ENCODE assay signal across 8 cellular contexts in the genomic region with DNA sequence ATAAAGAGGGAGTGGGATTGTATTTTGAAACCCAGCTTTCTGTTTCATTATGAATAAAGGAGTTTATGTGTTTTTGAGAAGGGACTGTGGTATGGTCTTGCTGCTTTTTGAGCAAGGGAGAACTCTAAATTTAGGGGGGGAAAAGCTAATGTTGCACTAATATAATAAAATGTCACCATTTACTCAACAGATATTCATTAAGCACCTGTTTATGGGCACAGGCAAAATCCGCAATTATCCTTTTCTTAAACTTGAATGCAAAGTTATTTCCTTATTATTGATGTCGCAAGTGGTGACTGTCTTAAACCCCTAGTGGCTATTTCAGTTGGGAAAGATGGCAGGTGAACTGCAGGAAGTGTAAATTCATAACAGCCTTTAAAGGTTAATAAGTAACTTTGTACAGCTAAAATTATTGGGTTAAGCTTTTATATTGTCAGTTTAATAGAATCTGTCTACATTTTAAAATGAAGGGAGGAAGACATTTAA. TPM values are rescaled to one million over a fixed set of nuclear protein-coding genes. Genes with fewer than 3 reads are reported as not detected.
DNase-seq lines count a peak whose midpoint lies in the region; ATAC-seq, FAIRE-seq and TF ChIP-seq lines count a peak whose summit lies in the region.

No MANE protein-coding gene starts in this region.

- H3K9me3 ChIP-seq in Karpas-422 (ENCODE audit: low read length): no peaks in the 10 kb centered on the region
- no peaks in the 10 kb centered on the region for H3K9me3 ChIP-seq in kidney (ENCODE audit: control insufficient read depth in 1 of 2, low read length in 2 of 2)
- no peaks in the 10 kb centered on the region for H3K9me3 ChIP-seq in suprapubic skin

- peak overlapping the region; percentile 90 for H3K27ac Mint-ChIP-seq in activated T-helper 17 cell treated with anti-CD3 and anti-CD28 coated beads, Interleukin-2, amount 50 U/mL, for 72 hours

- H3K4me1 Mint-ChIP-seq in activated T-helper 17 cell treated with anti-CD3 and anti-CD28 coated beads, Interleukin-2, amount 50 U/mL, for 72 hours: peaks cover 15% of the 10 kb centered on the region

- H2AFZ ChIP-seq in Karpas-422 (ENCODE audit: low read length): no peak overlapping the region

- peaks cover 70% of the 10 kb centered on the region for H3K36me3 Mint-ChIP-seq in activated T-helper 17 cell treated with anti-CD3 and anti-CD28 coated beads, Interleukin-2, amount 50 U/mL, for 72 hours (ENCODE audit: low read depth)

- peak in 2 of 3 experiments; percentile 4 to 28 for DNase-seq in NCI-H1417 (lab: John Stamatoyannopoulos, UW)
- no peak for DNase-seq in NCI-H1417 treated with DMSO at 0.1 percent for 48 hours (lab: John Stamatoyannopoulos, UW)
- peak; percentile 77 for DNase-seq in Karpas-422
- no peak for DNase-seq in kidney
- no peak for DNase-seq in suprapubic skin (ENCODE audit: low spot score in 2 of 2)
- no peak for DNase-seq in stimulated activated CD4-positive, alpha-beta T cell treated with anti-CD3 and anti-CD28 coated beads, Interleukin-1b, Interleukin-23, amount 100 ng/mL, for 48 hours

- H3K27me3 ChIP-seq in Karpas-422 (ENCODE audit: low read length) (no peaks in the 10 kb centered on the region), suprapubic skin (no peaks in the 10 kb centered on the region)

- H3K4me2 ChIP-seq in Karpas-422 (ENCODE audit: low read depth, low read length, poor library complexity, severe bottlenecking): peak overlapping the region; percentile 86

- H3K9ac ChIP-seq in Karpas-422 (ENCODE audit: low read length): peak overlapping the region; percentile 96
- H3K9ac ChIP-seq in kidney (ENCODE audit: low read length in 2 of 2): peak overlapping the region; percentile 29 to 92

- H3K36me3 ChIP-seq in Karpas-422 (ENCODE audit: insufficient read depth, low read length) (no peaks in the 10 kb centered on the region; the same call in 1 of the 2 replicates), kidney (ENCODE audit: control insufficient read depth in 1 of 2, insufficient read depth in 2 of 2, low read length in 2 of 2) (no peaks in the 10 kb centered on the region), suprapubic skin (no peaks in the 10 kb centered on the region)

- ATAC-seq in GM21717 (IDR thresholded peaks at IDR 0.05; ENCODE audit: unreplicated experiment): peak; percentile 21
- no peak for ATAC-seq in activated T-helper 17 cell treated with anti-CD3 and anti-CD28 coated beads, Interleukin-2, amount 50 U/mL, for 72 hours (replicated peaks)

- TF ChIP-seq POLR2A in suprapubic skin (IDR thresholded peaks at IDR 0.05): no peak

- H3K9me2 ChIP-seq in Karpas-422 (replicated peaks; ENCODE audit: insufficient read depth, low read length): no peaks in the 10 kb centered on the region

- peaks cover 85% of the 10 kb centered on the region for H3K79me2 ChIP-seq in Karpas-422 (ENCODE audit: low read length)

- WGBS in suprapubic skin: 15% methylated on average over 2 of the region's 2 CpGs

- no peak for FAIRE-seq in kidney (lab: Jason Lieb, UNC)

- intact Hi-C loops in kidney (cut with DNase I): no loop called here

- H3K9me3 Mint-ChIP-seq in activated T-helper 17 cell treated with anti-CD3 and anti-CD28 coated beads, Interleukin-2, amount 50 U/mL, for 72 hours: no peaks in the 10 kb centered on the region

- H4K20me1 ChIP-seq in Karpas-422 (ENCODE audit: insufficient read depth, low read depth, low read length): peaks cover 5% of the 10 kb centered on the region; the same call in 1 of the 2 replicates

- H3K4me3 ChIP-seq in Karpas-422 (ENCODE audit: low read length) (peak overlapping the region; percentile 98), kidney (ENCODE audit: low read length in 2 of 2) (peak overlapping the region; percentile 93 to 95), suprapubic skin (peak overlapping the region; percentile 99)

- TF ChIP-seq CTCF in kidney (IDR thresholded peaks at IDR 0.05; ENCODE audit: borderline replicate concordance, extremely low read depth, insufficient read depth) (peak; percentile 28), suprapubic skin (IDR thresholded peaks at IDR 0.05) (peak in 1 of 2 donors; percentile 23)

- H3K4me1 ChIP-seq in Karpas-422 (ENCODE audit: low read length): peaks cover 70% of the 10 kb centered on the region
- H3K4me1 ChIP-seq in kidney (ENCODE audit: control insufficient read depth in 1 of 2, insufficient read depth in 1 of 2, low read depth in 1 of 2, low read length in 2 of 2): peaks cover 0 to 2% of the 10 kb centered on the region in 2 donors
- H3K4me1 ChIP-seq in suprapubic skin: peaks cover 54% of the 10 kb centered on the region

- TF ChIP-seq EP300 in suprapubic skin (IDR thresholded peaks at IDR 0.05): no peak

- H3K4me3 Mint-ChIP-seq in activated T-helper 17 cell treated with anti-CD3 and anti-CD28 coated beads, Interleukin-2, amount 50 U/mL, for 72 hours: peak overlapping the region; percentile 83

- H3K27me3 Mint-ChIP-seq in activated T-helper 17 cell treated with anti-CD3 and anti-CD28 coated beads, Interleukin-2, amount 50 U/mL, for 72 hours: no peaks in the 10 kb centered on the region

- H3K27ac ChIP-seq in Karpas-422 (ENCODE audit: low read length): peak overlapping the region; percentile 83
- H3K27ac ChIP-seq in kidney (ENCODE audit: low read depth in 2 of 2, low read length in 2 of 2): peak overlapping the region in 1 of 2 donors; percentile 48
- no peak overlapping the region for H3K27ac ChIP-seq in suprapubic skin

RNA-seq across cellular contexts. Expression of gene CDC42SE2, which starts 1.5 kb away (rescaled TPM):
- 57.4 and 143 TPM in 2 replicates for total RNA-seq in Karpas-422 (2014; rRNA removed; shearing (Covaris generic); ENCODE audit: low replicate concordance)
- total RNA-seq in activated T-helper 17 cell treated with anti-CD3 and anti-CD28 coated beads, Interleukin-2, amount 50 U/mL, for 72 hours: 100 to 1,000 TPM; 107 to 110 TPM
- total RNA-seq in kidney (90.7 TPM), suprapubic skin (10 to 100 TPM; 32.4 to 46.6 (median 36.7) TPM)
- polyA plus RNA-seq in kidney (ENCODE audit: insufficient read depth, low read depth, low replicate concordance): 24.8 TPM

Comparison
In these comparisons a context has a peak if more than half of its experiments do, and no peak if none do; other contexts are left out.
1. DNase-seq: peak in NCI-H1417 (2 of 3) and Karpas-422 (single experiment); none in NCI-H1417 treated with DMSO at 0.1 percent for 48 hours (single experiment), kidney (single experiment), suprapubic skin (0 of 2) and stimulated activated CD4-positive, alpha-beta T cell treated with anti-CD3 and anti-CD28 coated beads, Interleukin-1b, Interleukin-23, amount 100 ng/mL, for 48 hours (single experiment).
2. Peak in every context shown above with its lines, with median percentiles within 50 percentile points of each other: H3K4me3 ChIP-seq.